ENCODE assay signal across 12 cellular contexts in genomic region chr20:10644458-10645204, GRCh38. TPM values are rescaled to one million over a fixed set of nuclear protein-coding genes. Genes with fewer than 3 reads are reported as not detected.
DNase-seq lines count a peak whose midpoint lies in the region; ATAC-seq and TF ChIP-seq lines count a peak whose summit lies in the region.
"Had no signal": no experiment of that assay in that cellular context is flagged by ENCODE, and none has a peak within 500 bp of the region (broad histone marks: within the 10 kb centered on the region; RNA-seq: fewer than 3 reads in every experiment).

No MANE protein-coding gene starts in this region.

- H3K4me1 ChIP-seq in aorta (ENCODE audit: control insufficient read depth in 1 of 2, insufficient read depth in 2 of 2, low read length in 2 of 2) = peaks cover 0 to 5% of the 10 kb centered on the region in 2 donors

- in situ Hi-C loops in brain microvascular endothelial cell (cut with HindIII; ENCODE audit: low pct_ligation_motif_present, low sequenced_read_pairs) = no loop called here

- peaks cover 21% of the 10 kb centered on the region for H3K27me3 Mint-ChIP-seq in stimulated activated naive CD8-positive, alpha-beta T cell treated with anti-CD3 and anti-CD28 coated beads, Interleukin-15, amount 100 ng/mL, for 72 hours
- H3K27me3 Mint-ChIP-seq: dendritic cell treated with granulocyte-macrophage colony-stimulating factor and Interleukin-4, amounts not matched to agents 40 ng/mL and 50 ng/mL, for 4 days had no signal

- intact Hi-C loops in aorta (cut with DNase I) = no loop called here

- ATAC-seq in stimulated activated naive CD8-positive, alpha-beta T cell treated with anti-CD3 and anti-CD28 coated beads, Interleukin-15, amount 100 ng/mL, for 72 hours = peak; percentile 38
- no peak for ATAC-seq in stimulated activated naive CD8-positive, alpha-beta T cell treated with anti-CD3 and anti-CD28 coated beads, Interleukin-15, Interleukin-2, amounts not matched to agents 100 U/mL and 50 U/mL, for 24 hours
- ATAC-seq in HG03108 (IDR thresholded peaks at IDR 0.05; ENCODE audit: unreplicated experiment) (peak; percentile 56), aorta (ENCODE audit: low FRiP score) (no peak)

- H3K4me1 Mint-ChIP-seq in stimulated activated naive CD8-positive, alpha-beta T cell treated with anti-CD3 and anti-CD28 coated beads, Interleukin-15, amount 100 ng/mL, for 72 hours = peaks cover 9% of the 10 kb centered on the region

- H3K27ac Mint-ChIP-seq in stimulated activated naive CD8-positive, alpha-beta T cell treated with anti-CD3 and anti-CD28 coated beads, Interleukin-15, amount 100 ng/mL, for 72 hours = no peak overlapping the region
- H3K27ac Mint-ChIP-seq: dendritic cell treated with granulocyte-macrophage colony-stimulating factor and Interleukin-4, amounts not matched to agents 40 ng/mL and 50 ng/mL, for 4 days had no signal

- H3K4me3 ChIP-seq in brain microvascular endothelial cell (ENCODE audit: low read depth, low read length) (no peak overlapping the region), aorta (ENCODE audit: low read length in 2 of 2) (no peak overlapping the region)

- H3K27ac ChIP-seq in brain microvascular endothelial cell = peak overlapping the region; percentile 45
- H3K27ac ChIP-seq in aorta (ENCODE audit: low read depth in 1 of 2, low read length in 2 of 2) = peak overlapping the region; percentile 46 to 72

- WGBS in aorta, 2 donors = 37 to 43% methylated on average over 14 of the region's 14 CpGs

- TF ChIP-seq CTCF in brain microvascular endothelial cell (IDR thresholded peaks at IDR 0.05; ENCODE audit: low read depth, low read length, missing control alignments) = no peak

- H3K9me3 Mint-ChIP-seq in stimulated activated naive CD8-positive, alpha-beta T cell treated with anti-CD3 and anti-CD28 coated beads, Interleukin-15, amount 100 ng/mL, for 72 hours = no peaks in the 10 kb centered on the region
- H3K9me3 Mint-ChIP-seq: dendritic cell treated with granulocyte-macrophage colony-stimulating factor and Interleukin-4, amounts not matched to agents 40 ng/mL and 50 ng/mL, for 4 days had no signal

- DNase-seq in stimulated activated naive CD8-positive, alpha-beta T cell treated with anti-CD3 and anti-CD28 coated beads, Interleukin-15, amount 100 ng/mL, for 72 hours = no peak
- DNase-seq in stimulated activated naive CD8-positive, alpha-beta T cell treated with anti-CD3 and anti-CD28 coated beads, Interleukin-15, Interleukin-2, amounts not matched to agents 100 U/mL and 50 U/mL, for 24 hours = no peak
- no peak for DNase-seq in brain microvascular endothelial cell
- no peak for DNase-seq in aorta
- no peak for DNase-seq in amniotic stem cell (lab: John Stamatoyannopoulos, UW)
- DNase-seq in activated CD8-positive, alpha-beta memory T cell treated with anti-CD3 and anti-CD28 coated beads, Interleukin-2, amount 50 U/mL, for 48 hours = no peak
- DNase-seq in cerebellum (ENCODE audit: low spot score) = no peak
- DNase-seq: activated naive CD4-positive, alpha-beta T cell treated with Interleukin-2 at 50 U/mL for 16 hours; NCI-H1105 treated with DMSO at 0.1 percent for 48 hours; posterior cingulate gyrus had no signal

- H3K9me3 ChIP-seq in aorta (ENCODE audit: control insufficient read depth, low read length) = no peaks in the 10 kb centered on the region

- peaks cover 93% of the 10 kb centered on the region for H3K36me3 ChIP-seq in brain microvascular endothelial cell (replicated peaks)
- peaks cover 13 to 48% of the 10 kb centered on the region in 2 donors for H3K36me3 ChIP-seq in aorta (ENCODE audit: control insufficient read depth in 1 of 2, insufficient read depth in 2 of 2, low read length in 1 of 2)

- no peak overlapping the region for H3K4me3 Mint-ChIP-seq in stimulated activated naive CD8-positive, alpha-beta T cell treated with anti-CD3 and anti-CD28 coated beads, Interleukin-15, amount 100 ng/mL, for 72 hours
- H3K4me3 Mint-ChIP-seq: dendritic cell treated with granulocyte-macrophage colony-stimulating factor and Interleukin-4, amounts not matched to agents 40 ng/mL and 50 ng/mL, for 4 days had no signal

- H3K27me3 ChIP-seq in brain microvascular endothelial cell (replicated peaks) (no peaks in the 10 kb centered on the region), aorta (ENCODE audit: control insufficient read depth in 1 of 2, insufficient read depth in 2 of 2, low read length in 1 of 2) (no peaks in the 10 kb centered on the region)

RNA-seq across cellular contexts. Expression of gene JAG1, which starts 29.2 kb away (rescaled TPM):
- total RNA-seq in aorta (100 to 1,000 TPM; 133 to 226 TPM), cerebellum (50.8 TPM)
- 100 to 1,000 TPM in 1 of 2 donors, 10 to 100 TPM in 1; 22.4 to 166 TPM for polyA plus RNA-seq in aorta

Comparison
In these comparisons a context has a peak if more than half of its experiments do, and no peak if none do; other contexts are left out.
1. ATAC-seq: peak in stimulated activated naive CD8-positive, alpha-beta T cell treated with anti-CD3 and anti-CD28 coated beads, Interleukin-15, amount 100 ng/mL, for 72 hours (single experiment) and HG03108 (single experiment); none in stimulated activated naive CD8-positive, alpha-beta T cell treated with anti-CD3 and anti-CD28 coated beads, Interleukin-15, Interleukin-2, amounts not matched to agents 100 U/mL and 50 U/mL, for 24 hours (single experiment) and aorta (single experiment).